In genomic region chr2:70715161-70715985, GRCh38 we compare ENCODE assay signal across 1 cellular context.
TF ChIP-seq lines count a peak whose summit lies in the region.

No MANE protein-coding gene starts in this region.

TF ChIP-seq in HepG2, 621 proteins besides CTCF, POLR2A, EP300 and RAD21:
- TF ChIP-seq, protein P1, sequence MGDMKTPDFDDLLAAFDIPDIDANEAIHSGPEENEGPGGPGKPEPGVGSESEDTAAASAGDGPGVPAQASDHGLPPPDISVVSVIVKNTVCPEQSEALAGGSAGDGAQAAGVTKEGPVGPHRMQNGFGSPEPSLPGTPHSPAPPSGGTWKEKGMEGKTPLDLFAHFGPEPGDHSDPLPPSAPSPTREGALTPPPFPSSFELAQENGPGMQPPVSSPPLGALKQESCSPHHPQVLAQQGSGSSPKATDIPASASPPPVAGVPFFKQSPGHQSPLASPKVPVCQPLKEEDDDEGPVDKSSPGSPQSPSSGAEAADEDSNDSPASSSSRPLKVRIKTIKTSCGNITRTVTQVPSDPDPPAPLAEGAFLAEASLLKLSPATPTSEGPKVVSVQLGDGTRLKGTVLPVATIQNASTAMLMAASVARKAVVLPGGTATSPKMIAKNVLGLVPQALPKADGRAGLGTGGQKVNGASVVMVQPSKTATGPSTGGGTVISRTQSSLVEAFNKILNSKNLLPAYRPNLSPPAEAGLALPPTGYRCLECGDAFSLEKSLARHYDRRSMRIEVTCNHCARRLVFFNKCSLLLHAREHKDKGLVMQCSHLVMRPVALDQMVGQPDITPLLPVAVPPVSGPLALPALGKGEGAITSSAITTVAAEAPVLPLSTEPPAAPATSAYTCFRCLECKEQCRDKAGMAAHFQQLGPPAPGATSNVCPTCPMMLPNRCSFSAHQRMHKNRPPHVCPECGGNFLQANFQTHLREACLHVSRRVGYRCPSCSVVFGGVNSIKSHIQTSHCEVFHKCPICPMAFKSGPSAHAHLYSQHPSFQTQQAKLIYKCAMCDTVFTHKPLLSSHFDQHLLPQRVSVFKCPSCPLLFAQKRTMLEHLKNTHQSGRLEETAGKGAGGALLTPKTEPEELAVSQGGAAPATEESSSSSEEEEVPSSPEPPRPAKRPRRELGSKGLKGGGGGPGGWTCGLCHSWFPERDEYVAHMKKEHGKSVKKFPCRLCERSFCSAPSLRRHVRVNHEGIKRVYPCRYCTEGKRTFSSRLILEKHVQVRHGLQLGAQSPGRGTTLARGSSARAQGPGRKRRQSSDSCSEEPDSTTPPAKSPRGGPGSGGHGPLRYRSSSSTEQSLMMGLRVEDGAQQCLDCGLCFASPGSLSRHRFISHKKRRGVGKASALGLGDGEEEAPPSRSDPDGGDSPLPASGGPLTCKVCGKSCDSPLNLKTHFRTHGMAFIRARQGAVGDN (CRISPR knock-in tag; IDR thresholded peaks at IDR 0.05), result 0 out of 2 replicates have a peak, but pooled peaks have one; percentile 19
- TF ChIP-seq NR2C2 (CRISPR knock-in tag; IDR thresholded peaks at IDR 0.05; ENCODE audit: borderline replicate concordance) (peak; percentile 85), NFYB (CRISPR knock-in tag; IDR thresholded peaks at IDR 0.05) (no peak), GABPA (IDR thresholded peaks at IDR 0.05; ENCODE audit: low read depth, low read length) (no peak), GABPA (CRISPR knock-in tag; IDR thresholded peaks at IDR 0.05; ENCODE audit: low read depth) (peak; percentile 38; the same call in 1 of the 2 replicates)
